Comparison of ENCODE assay signal across 1 cellular context in the genomic region with DNA sequence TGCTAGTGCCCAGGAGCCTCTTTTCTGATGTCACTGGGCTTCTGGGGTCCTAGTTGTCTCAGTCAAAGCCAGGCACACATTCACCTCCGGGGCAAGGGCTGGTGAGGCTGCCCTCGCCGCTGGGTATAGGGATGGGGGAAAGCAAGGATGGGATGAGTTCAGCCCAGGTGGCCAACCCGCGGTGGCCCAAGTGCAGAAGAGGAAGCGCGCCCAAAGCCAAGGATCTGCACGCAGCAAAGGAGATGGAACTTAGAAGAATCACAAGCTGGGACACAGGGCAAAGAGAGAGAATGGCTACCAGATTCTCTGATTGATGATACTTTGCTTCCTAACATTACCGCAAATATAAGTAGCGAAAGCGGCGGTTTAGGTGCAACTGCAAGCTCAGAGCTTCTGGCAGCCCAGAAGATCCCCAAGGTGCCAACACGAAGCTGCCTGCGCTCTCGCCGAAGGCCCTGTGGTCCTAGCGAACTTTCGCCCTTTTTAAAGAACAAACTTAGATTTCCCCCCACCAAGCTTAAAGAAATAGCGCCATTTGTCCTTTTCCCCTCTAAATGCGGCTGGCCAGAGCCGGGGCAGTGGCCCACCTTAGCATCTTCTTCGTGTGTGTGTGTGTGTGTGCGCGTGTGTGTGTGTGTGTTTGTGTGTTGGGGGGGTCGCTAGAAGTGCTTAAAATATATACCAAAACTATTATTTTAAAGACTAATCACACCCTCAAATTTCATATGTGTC.
TF ChIP-seq lines count a peak whose summit lies in the region.

No MANE protein-coding gene starts in this region.

TF ChIP-seq in H1, 55 proteins besides CTCF, POLR2A, EP300 and RAD21:
- TF ChIP-seq RNF2 (IDR thresholded peaks at IDR 0.05; ENCODE audit: borderline replicate concordance, low read depth, low read length, missing control alignments, poor library complexity, severe bottlenecking) (peak; percentile 38), MAX (IDR thresholded peaks at IDR 0.05) (peak; percentile 35; the same call in 1 of the 2 replicates), SIRT6 (IDR thresholded peaks at IDR 0.05; ENCODE audit: low read length) (no peak), JUND (IDR thresholded peaks at IDR 0.05; ENCODE audit: low read length) (no peak), NANOG (IDR thresholded peaks at IDR 0.05; ENCODE audit: insufficient read depth, low read depth, low read length, poor library complexity, severe bottlenecking) (no peak), SIN3A (conservative IDR thresholded peaks at IDR 0.05 in 1 of 2, IDR thresholded peaks at IDR 0.05 in 1 of 2; ENCODE audit: low read depth in 1 of 2, low read length in 2 of 2) (0 out of 4 replicates have a peak, but pooled peaks of 1 of the 2 experiments have one; percentile 9), SUZ12 (IDR thresholded peaks at IDR 0.05; ENCODE audit: low read length) (peak; percentile 88; the same call in 1 of the 2 replicates), EZH2 (IDR thresholded peaks at IDR 0.05; ENCODE audit: low read depth, low read length, severe bottlenecking) (peak; percentile 68)
